ENCODE assay signal across 13 cellular contexts in the genomic region with DNA sequence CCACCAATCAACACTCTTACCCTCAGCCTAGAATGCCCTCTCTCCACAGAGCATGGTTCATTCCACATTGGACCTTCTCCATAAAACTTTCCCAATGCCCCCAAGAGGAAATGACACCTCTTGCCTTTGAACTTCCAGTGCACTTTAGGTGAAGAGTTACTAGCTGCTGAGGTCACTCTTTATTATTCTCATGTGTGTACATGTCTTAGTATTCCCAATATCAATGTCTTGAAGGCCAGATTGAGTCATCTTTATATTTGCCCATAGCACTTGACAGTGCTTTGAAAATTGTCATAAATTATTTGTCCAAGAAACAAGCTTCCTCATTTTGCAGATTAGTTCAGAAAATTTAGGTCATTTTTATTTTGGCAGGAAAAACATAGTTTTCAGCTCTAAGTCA. TPM values are rescaled to one million over a fixed set of nuclear protein-coding genes. Genes with fewer than 3 reads are reported as not detected.
"Had no signal": no experiment of that assay in that cellular context is flagged by ENCODE, and none has a peak within 500 bp of the region (broad histone marks: within the 10 kb centered on the region; RNA-seq: fewer than 3 reads in every experiment).

No MANE protein-coding gene starts in this region.

- H3K36me3 ChIP-seq: sigmoid colon, suprapubic skin had no signal

- H3K9me3 ChIP-seq: body of pancreas, sigmoid colon, suprapubic skin had no signal

- ATAC-seq: activated CD4-positive, CD25-positive, alpha-beta regulatory T cell treated with anti-CD3 and anti-CD28 coated beads, Interleukin-2, amount 50 U/mL, for 24 hours; body of pancreas; effector memory CD8-positive, alpha-beta T cell; left lobe of liver had no signal

- H3K4me1 ChIP-seq: body of pancreas, sigmoid colon, suprapubic skin had no signal

- H3K27me3 ChIP-seq: body of pancreas, sigmoid colon, suprapubic skin had no signal

- H3K4me3 ChIP-seq: body of pancreas, sigmoid colon, suprapubic skin had no signal

- H3K27ac ChIP-seq: body of pancreas, sigmoid colon, suprapubic skin had no signal

- DNase-seq: activated T-cell treated with anti-CD3 and anti-CD28 coated beads, Interleukin-2, amount 50 U/mL, for 1 hour; amniotic stem cell; body of pancreas; effector memory CD8-positive, alpha-beta T cell; erythroblast; nephron progenitor cell; sigmoid colon; stimulated activated CD4-positive, alpha-beta T cell treated with anti-CD3 and anti-CD28 coated beads, Interleukin-12 subunit alpha, Interleukin-12 subunit beta, amount 100 ng/mL, for 4 hours; stimulated activated naive CD4-positive, alpha-beta T cell treated with Interleukin-2 at 50 U/mL for 16 hours had no signal

RNA-seq across cellular contexts. Expression of a gene that starts 8.1 kb away (rescaled TPM):
- total RNA-seq: body of pancreas; left lobe of liver; T-helper 2 cell treated with Interferon-gamma antibody and Interleukin-4, amounts not matched to agents 100 ng/mL and 5 ng/mL, for 36 hours had no signal
